ENCODE assay signal across 27 cellular contexts in the genomic region with DNA sequence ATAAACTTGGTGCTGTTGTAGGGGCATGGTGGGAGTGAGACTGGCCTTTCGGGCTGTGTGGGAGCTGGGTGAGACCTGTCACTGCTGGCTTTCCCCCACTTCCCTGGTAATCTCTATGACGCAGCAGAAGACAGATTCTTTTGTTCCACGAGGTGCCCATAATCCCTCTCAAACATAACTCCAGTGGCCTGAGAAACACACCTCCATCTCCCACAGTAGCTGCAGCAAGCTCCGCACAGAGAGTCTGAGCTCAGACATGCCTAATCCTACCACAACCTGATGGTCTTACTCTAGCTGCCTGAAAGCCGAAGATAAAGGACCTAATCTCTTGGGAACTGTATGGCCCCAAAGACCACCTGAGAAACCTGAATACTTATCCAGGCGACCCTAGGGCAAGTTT.
"Had no signal": no experiment of that assay in that cellular context is flagged by ENCODE, and none has a peak within 500 bp of the region (broad histone marks: within the 10 kb centered on the region; RNA-seq: fewer than 3 reads in every experiment).

No MANE protein-coding gene starts in this region.

- H3K27ac Mint-ChIP-seq: activated CD4-positive, alpha-beta memory T cell treated with anti-CD3 and anti-CD28 coated beads, Interleukin-2, amount 10 ng/mL, durations not matched to agents 7 days and 5 days; activated CD4-positive, alpha-beta T cell treated with anti-CD3 and anti-CD28 coated beads, Interleukin-2, amount 10 ng/mL, durations not matched to agents 7 days and 5 days; activated naive CD4-positive, alpha-beta T cell treated with anti-CD3 and anti-CD28 coated beads, Interleukin-2, amount 10 ng/mL, durations not matched to agents 7 days and 5 days; activated naive CD4-positive, alpha-beta T cell treated with anti-CD3 and anti-CD28 coated beads, Interleukin-2, amount 50 U/mL, for 72 hours; activated naive CD8-positive, alpha-beta T cell treated with anti-CD3 and anti-CD28 coated beads, Interleukin-2, amount 10 ng/mL, durations not matched to agents 7 days and 5 days; activated T-cell treated with anti-CD3 and anti-CD28 coated beads, Interleukin-2, amount 50 U/mL, for 24 hours; activated T-cell treated with anti-CD3 and anti-CD28 coated beads, Interleukin-2, amount 50 U/mL, for 72 hours; WTC11 had no signal

- H3K36me3 Mint-ChIP-seq: activated naive CD4-positive, alpha-beta T cell treated with anti-CD3 and anti-CD28 coated beads, Interleukin-2, amount 10 ng/mL, durations not matched to agents 7 days and 5 days; activated naive CD8-positive, alpha-beta T cell treated with anti-CD3 and anti-CD28 coated beads, Interleukin-2, amount 10 ng/mL, durations not matched to agents 7 days and 5 days had no signal

- H3K4me1 Mint-ChIP-seq: activated CD4-positive, alpha-beta memory T cell treated with anti-CD3 and anti-CD28 coated beads, Interleukin-2, amount 10 ng/mL, durations not matched to agents 7 days and 5 days; activated CD4-positive, alpha-beta T cell treated with anti-CD3 and anti-CD28 coated beads, Interleukin-2, amount 10 ng/mL, durations not matched to agents 7 days and 5 days; activated naive CD4-positive, alpha-beta T cell treated with anti-CD3 and anti-CD28 coated beads, Interleukin-2, amount 10 ng/mL, durations not matched to agents 7 days and 5 days; activated naive CD8-positive, alpha-beta T cell treated with anti-CD3 and anti-CD28 coated beads, Interleukin-2, amount 10 ng/mL, durations not matched to agents 7 days and 5 days; brain; central memory CD8-positive, alpha-beta T cell had no signal

- H3K9me3 ChIP-seq: gastrocnemius medialis had no signal

- H3K27ac ChIP-seq: ascending aorta, breast epithelium, esophagus muscularis mucosa, foreskin keratinocyte, gastrocnemius medialis had no signal

- H3K4me3 ChIP-seq: ascending aorta, breast epithelium, esophagus muscularis mucosa, gastrocnemius medialis had no signal

- H3K27me3 ChIP-seq: ascending aorta, breast epithelium, esophagus muscularis mucosa, foreskin keratinocyte, gastrocnemius medialis had no signal

- ATAC-seq: activated naive CD4-positive, alpha-beta T cell treated with anti-CD3 and anti-CD28 coated beads, Interleukin-2, amount 50 U/mL, for 72 hours; activated T-cell treated with anti-CD3 and anti-CD28 coated beads, Interleukin-2, amount 50 U/mL, for 72 hours; foreskin keratinocyte; gastrocnemius medialis; WTC11 had no signal

- H3K36me3 ChIP-seq: ascending aorta, breast epithelium, esophagus muscularis mucosa, gastrocnemius medialis had no signal

- H3K27me3 Mint-ChIP-seq: activated CD4-positive, alpha-beta memory T cell treated with anti-CD3 and anti-CD28 coated beads, Interleukin-2, amount 10 ng/mL, durations not matched to agents 7 days and 5 days; activated CD4-positive, alpha-beta T cell treated with anti-CD3 and anti-CD28 coated beads, Interleukin-2, amount 10 ng/mL, durations not matched to agents 7 days and 5 days; activated naive CD4-positive, alpha-beta T cell treated with anti-CD3 and anti-CD28 coated beads, Interleukin-2, amount 10 ng/mL, durations not matched to agents 7 days and 5 days; central memory CD8-positive, alpha-beta T cell had no signal

- DNase-seq: activated CD4-positive, alpha-beta memory T cell treated with anti-CD3 and anti-CD28 coated beads, Interleukin-2, amount 10 ng/mL, durations not matched to agents 7 days and 5 days; activated CD4-positive, alpha-beta T cell treated with anti-CD3 and anti-CD28 coated beads for 1 hour; activated CD4-positive, alpha-beta T cell treated with anti-CD3 and anti-CD28 coated beads for 4 hours; activated CD4-positive, alpha-beta T cell treated with anti-CD3 and anti-CD28 coated beads, Interleukin-2, amount 10 ng/mL, durations not matched to agents 7 days and 5 days; activated CD4-positive, alpha-beta T cell treated with anti-CD3 and anti-CD28 coated beads, Interleukin-2, amount 50 U/mL, for 4 hours; activated CD8-positive, alpha-beta memory T cell treated with anti-CD3 and anti-CD28 coated beads, Interleukin-2, amount 50 U/mL, for 48 hours; activated gamma-delta T cell; activated naive CD4-positive, alpha-beta T cell; activated naive CD4-positive, alpha-beta T cell treated with anti-CD3 and anti-CD28 coated beads, Interleukin-2, amount 10 ng/mL, durations not matched to agents 7 days and 5 days; activated naive CD8-positive, alpha-beta T cell treated with anti-CD3 and anti-CD28 coated beads, Interleukin-2, amount 10 ng/mL, durations not matched to agents 7 days and 5 days; activated T-cell treated with anti-CD3 and anti-CD28 coated beads for 4 hours; activated T-cell treated with anti-CD3 and anti-CD28 coated beads, Interleukin-2, amount 50 U/mL, for 24 hours; activated T-cell treated with anti-CD3 and anti-CD28 coated beads, Interleukin-2, amount 50 U/mL, for 72 hours; cortex of kidney; effector CD8-positive, alpha-beta T cell; erythroblast; foreskin keratinocyte; gastrocnemius medialis; glutamatergic neuron; T-helper 2 cell had no signal

- H3K4me1 ChIP-seq: ascending aorta, breast epithelium, esophagus muscularis mucosa, foreskin keratinocyte, gastrocnemius medialis had no signal

- H3K4me3 Mint-ChIP-seq: activated CD4-positive, alpha-beta memory T cell treated with anti-CD3 and anti-CD28 coated beads, Interleukin-2, amount 10 ng/mL, durations not matched to agents 7 days and 5 days; activated CD4-positive, alpha-beta T cell treated with anti-CD3 and anti-CD28 coated beads, Interleukin-2, amount 10 ng/mL, durations not matched to agents 7 days and 5 days; activated naive CD4-positive, alpha-beta T cell treated with anti-CD3 and anti-CD28 coated beads, Interleukin-2, amount 10 ng/mL, durations not matched to agents 7 days and 5 days; activated naive CD8-positive, alpha-beta T cell treated with anti-CD3 and anti-CD28 coated beads, Interleukin-2, amount 10 ng/mL, durations not matched to agents 7 days and 5 days; activated T-cell treated with anti-CD3 and anti-CD28 coated beads, Interleukin-2, amount 50 U/mL, for 24 hours; activated T-cell treated with anti-CD3 and anti-CD28 coated beads, Interleukin-2, amount 50 U/mL, for 72 hours; brain; central memory CD8-positive, alpha-beta T cell; WTC11 had no signal
